Comparison of ENCODE assay signal across 42 cellular contexts in genomic region chr10:83930-84530, GRCh38. TPM values are rescaled to one million over a fixed set of nuclear protein-coding genes. Genes with fewer than 3 reads are reported as not detected.
"Had no signal": no experiment of that assay in that cellular context is flagged by ENCODE, and none has a peak within 500 bp of the region (broad histone marks: within the 10 kb centered on the region; RNA-seq: fewer than 3 reads in every experiment).

No MANE protein-coding gene starts in this region.

- ATAC-seq: activated CD4-positive, CD25-positive, alpha-beta regulatory T cell treated with anti-CD3 and anti-CD28 coated beads, Interleukin-2, amount 50 U/mL, for 24 hours; activated CD8-positive, alpha-beta memory T cell treated with anti-CD3 and anti-CD28 coated beads, Interleukin-2, amount 10 ng/mL, durations not matched to agents 7 days and 5 days; activated naive CD8-positive, alpha-beta T cell treated with anti-CD3 and anti-CD28 coated beads, Interleukin-2, amount 50 U/mL, for 24 hours; body of pancreas; gastroesophageal sphincter; heart right ventricle; T-helper 17 cell had no signal

- DNase-seq: activated B cell treated with CpG ODN at 0.5 μM for 24 hours; activated CD4-positive, alpha-beta memory T cell treated with anti-CD3 and anti-CD28 coated beads, Interleukin-2, amount 10 ng/mL, durations not matched to agents 7 days and 5 days; activated CD4-positive, alpha-beta T cell treated with anti-CD3 and anti-CD28 coated beads, Interleukin-2, amount 10 ng/mL, durations not matched to agents 7 days and 5 days; activated CD4-positive, alpha-beta T cell treated with anti-CD3 and anti-CD28 coated beads, Interleukin-2, amount 50 U/mL, for 4 hours; activated CD8-positive, alpha-beta memory T cell treated with anti-CD3 and anti-CD28 coated beads, Interleukin-2, amount 10 ng/mL, durations not matched to agents 7 days and 5 days; activated CD8-positive, alpha-beta memory T cell treated with anti-CD3 and anti-CD28 coated beads, Interleukin-2, amount 50 U/mL, for 4 hours; activated effector memory CD4-positive, alpha-beta T cell treated with anti-CD3 and anti-CD28 coated beads, Interleukin-2, amount 50 U/mL, for 16 hours; activated naive CD4-positive, alpha-beta T cell treated with anti-CD3 and anti-CD28 coated beads for 36 hours; activated naive CD8-positive, alpha-beta T cell treated with anti-CD3 and anti-CD28 coated beads for 36 hours; activated naive CD8-positive, alpha-beta T cell treated with anti-CD3 and anti-CD28 coated beads, Interleukin-2, amount 50 U/mL, for 24 hours; activated T-cell treated with anti-CD3 and anti-CD28 coated beads, Interleukin-2, amount 50 U/mL, for 1 hour; activated T-cell treated with anti-CD3 and anti-CD28 coated beads, Interleukin-2, amount 50 U/mL, for 48 hours; adrenal gland; amygdala; aorta; body of pancreas; central memory CD4-positive, alpha-beta T cell; cerebellar nuclear complex; colonic mucosa; effector CD8-positive, alpha-beta T cell; esophagus squamous epithelium; foreskin melanocyte; heart right ventricle; T-helper 1 cell; T-helper 17 cell; T1000; WERI-Rb-1 had no signal

- H3K27ac ChIP-seq: adrenal gland, body of pancreas, cardiac muscle cell, colonic mucosa, epithelial cell of prostate, esophagus squamous epithelium, gastroesophageal sphincter, heart right ventricle, WERI-Rb-1 had no signal

- H3K36me3 Mint-ChIP-seq: activated CD8-positive, alpha-beta memory T cell treated with anti-CD3 and anti-CD28 coated beads, Interleukin-2, amount 10 ng/mL, durations not matched to agents 7 days and 5 days; activated naive CD4-positive, alpha-beta T cell treated with anti-CD3 and anti-CD28 coated beads, Interleukin-2, amount 50 U/mL, for 24 hours; activated naive CD8-positive, alpha-beta T cell treated with anti-CD3 and anti-CD28 coated beads for 36 hours had no signal

- H3K9me3 Mint-ChIP-seq: activated B cell treated with CpG ODN at 0.5 μM for 24 hours; activated CD4-positive, alpha-beta memory T cell treated with anti-CD3 and anti-CD28 coated beads, Interleukin-2, amount 10 ng/mL, durations not matched to agents 7 days and 5 days; activated CD4-positive, alpha-beta T cell treated with anti-CD3 and anti-CD28 coated beads, Interleukin-2, amount 10 ng/mL, durations not matched to agents 7 days and 5 days; activated naive CD4-positive, alpha-beta T cell treated with anti-CD3 and anti-CD28 coated beads for 36 hours; activated naive CD4-positive, alpha-beta T cell treated with anti-CD3 and anti-CD28 coated beads, Interleukin-2, amount 50 U/mL, for 24 hours; activated naive CD8-positive, alpha-beta T cell treated with anti-CD3 and anti-CD28 coated beads for 36 hours; activated naive CD8-positive, alpha-beta T cell treated with anti-CD3 and anti-CD28 coated beads, Interleukin-2, amount 50 U/mL, for 24 hours; activated T-helper 1 cell treated with anti-CD3 and anti-CD28 coated beads, Interleukin-12 subunit alpha, Interleukin-12 subunit beta, Interleukin-2, Interleukin-4 antibody, amounts not matched to agents 30 ng/mL and 10 ng/mL and 1 ng/mL, durations not matched to agents 14 hours and 24 hours and 36 hours; activated T-helper 2 cell treated with anti-CD3 and anti-CD28 coated beads, Interferon-gamma antibody, Interleukin-2, Interleukin-4, amounts not matched to agents 10 μg/mL and 5 μg/mL and 100 μg/mL, durations not matched to agents 14 hours and 24 hours and 36 hours; T-helper 2 cell treated with Interferon-gamma antibody and Interleukin-4, amounts not matched to agents 5 μg/mL and 100 μg/mL, for 36 hours had no signal

- FAIRE-seq: endometrium, endothelial cell of umbilical vein had no signal

- H3K4me1 ChIP-seq: adrenal gland, colonic mucosa, esophagus squamous epithelium, gastroesophageal sphincter, heart right ventricle had no signal

- H3K27me3 ChIP-seq: adrenal gland, body of pancreas, cardiac muscle cell, colonic mucosa had no signal

- H3K9me3 ChIP-seq: adrenal gland, body of pancreas, colonic mucosa, esophagus squamous epithelium, gastroesophageal sphincter, heart right ventricle had no signal

- H3K36me3 ChIP-seq: adrenal gland, cardiac muscle cell, colonic mucosa, esophagus squamous epithelium, gastroesophageal sphincter, heart right ventricle, WERI-Rb-1 had no signal

- H3K4me3 Mint-ChIP-seq: activated B cell treated with CpG ODN at 0.5 μM for 24 hours; activated CD4-positive, alpha-beta memory T cell treated with anti-CD3 and anti-CD28 coated beads, Interleukin-2, amount 10 ng/mL, durations not matched to agents 7 days and 5 days; activated CD4-positive, alpha-beta T cell treated with anti-CD3 and anti-CD28 coated beads, Interleukin-2, amount 10 ng/mL, durations not matched to agents 7 days and 5 days; activated CD8-positive, alpha-beta memory T cell treated with anti-CD3 and anti-CD28 coated beads, Interleukin-2, amount 10 ng/mL, durations not matched to agents 7 days and 5 days; activated naive CD4-positive, alpha-beta T cell treated with anti-CD3 and anti-CD28 coated beads for 36 hours; activated naive CD4-positive, alpha-beta T cell treated with anti-CD3 and anti-CD28 coated beads, Interleukin-2, amount 50 U/mL, for 24 hours; activated naive CD8-positive, alpha-beta T cell treated with anti-CD3 and anti-CD28 coated beads for 36 hours; activated naive CD8-positive, alpha-beta T cell treated with anti-CD3 and anti-CD28 coated beads, Interleukin-2, amount 50 U/mL, for 24 hours; activated T-helper 1 cell treated with anti-CD3 and anti-CD28 coated beads, Interleukin-12 subunit alpha, Interleukin-12 subunit beta, Interleukin-2, Interleukin-4 antibody, amounts not matched to agents 30 ng/mL and 10 ng/mL and 1 ng/mL, durations not matched to agents 14 hours and 24 hours and 36 hours; T-helper 17 cell; T-helper 2 cell treated with Interferon-gamma antibody and Interleukin-4, amounts not matched to agents 5 μg/mL and 100 μg/mL, for 36 hours had no signal

- H3K27ac Mint-ChIP-seq: activated B cell treated with CpG ODN at 0.5 μM for 24 hours; activated CD4-positive, alpha-beta memory T cell treated with anti-CD3 and anti-CD28 coated beads, Interleukin-2, amount 10 ng/mL, durations not matched to agents 7 days and 5 days; activated CD4-positive, alpha-beta T cell treated with anti-CD3 and anti-CD28 coated beads, Interleukin-2, amount 10 ng/mL, durations not matched to agents 7 days and 5 days; activated CD8-positive, alpha-beta memory T cell treated with anti-CD3 and anti-CD28 coated beads, Interleukin-2, amount 10 ng/mL, durations not matched to agents 7 days and 5 days; activated naive CD4-positive, alpha-beta T cell treated with anti-CD3 and anti-CD28 coated beads for 36 hours; activated naive CD4-positive, alpha-beta T cell treated with anti-CD3 and anti-CD28 coated beads, Interleukin-2, amount 50 U/mL, for 24 hours; activated naive CD8-positive, alpha-beta T cell treated with anti-CD3 and anti-CD28 coated beads for 36 hours; activated naive CD8-positive, alpha-beta T cell treated with anti-CD3 and anti-CD28 coated beads, Interleukin-2, amount 50 U/mL, for 24 hours; activated T-helper 1 cell treated with anti-CD3 and anti-CD28 coated beads, Interleukin-12 subunit alpha, Interleukin-12 subunit beta, Interleukin-2, Interleukin-4 antibody, amounts not matched to agents 30 ng/mL and 10 ng/mL and 1 ng/mL, durations not matched to agents 14 hours and 24 hours and 36 hours; activated T-helper 2 cell treated with anti-CD3 and anti-CD28 coated beads, Interferon-gamma antibody, Interleukin-2, Interleukin-4, amounts not matched to agents 10 μg/mL and 5 μg/mL and 100 μg/mL, durations not matched to agents 14 hours and 24 hours and 36 hours; T-helper 17 cell; T-helper 2 cell treated with Interferon-gamma antibody and Interleukin-4, amounts not matched to agents 5 μg/mL and 100 μg/mL, for 36 hours had no signal

- H3K27me3 Mint-ChIP-seq: activated CD4-positive, alpha-beta T cell treated with anti-CD3 and anti-CD28 coated beads, Interleukin-2, amount 10 ng/mL, durations not matched to agents 7 days and 5 days had no signal

- H3K4me3 ChIP-seq: adrenal gland, body of pancreas, cardiac muscle cell, colonic mucosa, esophagus squamous epithelium, gastroesophageal sphincter, heart right ventricle had no signal

- H3K4me1 Mint-ChIP-seq: activated B cell treated with CpG ODN at 0.5 μM for 24 hours; activated naive CD4-positive, alpha-beta T cell treated with anti-CD3 and anti-CD28 coated beads, Interleukin-2, amount 50 U/mL, for 24 hours; activated naive CD8-positive, alpha-beta T cell treated with anti-CD3 and anti-CD28 coated beads for 36 hours; activated naive CD8-positive, alpha-beta T cell treated with anti-CD3 and anti-CD28 coated beads, Interleukin-2, amount 50 U/mL, for 24 hours had no signal

RNA-seq across cellular contexts. Expression of gene TUBB8, which starts 34.9 kb away (rescaled TPM):
- total RNA-seq: activated B cell treated with CpG ODN at 0.5 μM for 24 hours; activated CD4-positive, alpha-beta memory T cell treated with anti-CD3 and anti-CD28 coated beads, Interleukin-2, amount 10 ng/mL, durations not matched to agents 7 days and 5 days; activated CD8-positive, alpha-beta memory T cell treated with anti-CD3 and anti-CD28 coated beads for 36 hours; activated CD8-positive, alpha-beta memory T cell treated with anti-CD3 and anti-CD28 coated beads, Interleukin-2, amount 10 ng/mL, durations not matched to agents 7 days and 5 days; activated naive CD4-positive, alpha-beta T cell treated with anti-CD3 and anti-CD28 coated beads for 36 hours; activated naive CD8-positive, alpha-beta T cell treated with anti-CD3 and anti-CD28 coated beads for 36 hours; activated T-helper 1 cell treated with anti-CD3 and anti-CD28 coated beads, Interleukin-12 subunit alpha, Interleukin-12 subunit beta, Interleukin-2, Interleukin-4 antibody, amounts not matched to agents 30 ng/mL and 10 ng/mL and 1 ng/mL, durations not matched to agents 14 hours and 24 hours and 36 hours; activated T-helper 2 cell treated with anti-CD3 and anti-CD28 coated beads, Interferon-gamma antibody, Interleukin-2, Interleukin-4, amounts not matched to agents 10 μg/mL and 5 μg/mL and 100 μg/mL, durations not matched to agents 14 hours and 24 hours and 36 hours; aorta; colonic mucosa; dermis microvascular lymphatic vessel endothelial cell; endothelial cell of umbilical vein; esophagus squamous epithelium; fibroblast of lung; fibroblast of villous mesenchyme; gastroesophageal sphincter; glomerular endothelial cell; heart right ventricle; T-helper 17 cell had no signal
- polyA plus RNA-seq: aorta, cardiac muscle cell, fibroblast of lung had no signal
